Comparison of ENCODE assay signal across 13 cellular contexts in genomic region chr1:20590313-20590777, GRCh38. TPM values are rescaled to one million over a fixed set of nuclear protein-coding genes. Genes with fewer than 3 reads are reported as not detected.
DNase-seq lines count a peak whose midpoint lies in the region; ATAC-seq and TF ChIP-seq lines count a peak whose summit lies in the region.
"Had no signal": no experiment of that assay in that cellular context is flagged by ENCODE, and none has a peak within 500 bp of the region (broad histone marks: within the 10 kb centered on the region; RNA-seq: fewer than 3 reads in every experiment).

No MANE protein-coding gene starts in this region.

- TF ChIP-seq CTCF in esophagus muscularis mucosa (IDR thresholded peaks at IDR 0.05) = no peak
- TF ChIP-seq CTCF in mucosa of descending colon (IDR thresholded peaks at IDR 0.05) = no peak

- no peak for TF ChIP-seq EP300 in esophagus muscularis mucosa (IDR thresholded peaks at IDR 0.05)

- DNase-seq in AG20443 (ENCODE audit: low spot score) = peak; percentile 76
- peak; percentile 22 for DNase-seq in NCI-H82 treated with DMSO at 0.1 percent for 48 hours (lab: John Stamatoyannopoulos, UW; ENCODE audit: unreplicated experiment)
- no peak for DNase-seq in esophagus muscularis mucosa (ENCODE audit: extremely low spot score)
- peak in 1 of 3 donors; percentile 16 for DNase-seq in mucosa of descending colon
- no peak for DNase-seq in SHP77 treated with DMSO at 0.1 percent for 48 hours (lab: John Stamatoyannopoulos, UW)
- no peak for DNase-seq in mucosa of gallbladder (ENCODE audit: low spot score)
- DNase-seq in activated CD4-positive, alpha-beta T cell treated with anti-CD3 and anti-CD28 coated beads, Interleukin-2, amount 50 U/mL, for 48 hours = no peak
- DNase-seq: activated CD4-positive, alpha-beta T cell treated with anti-CD3 and anti-CD28 coated beads for 36 hours; NCI-H526 treated with DMSO at 0.1 percent for 48 hours had no signal

- intact Hi-C loops in esophagus muscularis mucosa (cut with DNase I) = no loop called here
- intact Hi-C loops in mucosa of descending colon (cut with DNase I, micrococcal nuclease) = no loop called here

- no peaks in the 10 kb centered on the region for H3K36me3 ChIP-seq in esophagus muscularis mucosa
- no peaks in the 10 kb centered on the region for H3K36me3 ChIP-seq in mucosa of descending colon (ENCODE audit: low read depth)
- H3K36me3 ChIP-seq: ascending aorta had no signal

- no peak for TF ChIP-seq POLR2A in esophagus muscularis mucosa (IDR thresholded peaks at IDR 0.05; ENCODE audit: low read depth)

- H3K9me3 ChIP-seq in esophagus muscularis mucosa (peaks cover 0 to 3% (median 0%) of the 10 kb centered on the region in 4 donors), mucosa of descending colon (no peaks in the 10 kb centered on the region)
- H3K9me3 ChIP-seq: ascending aorta had no signal

- ATAC-seq in mucosa of descending colon = peak; percentile 44
- no peak for ATAC-seq in HG03378 (IDR thresholded peaks at IDR 0.05; ENCODE audit: unreplicated experiment)
- ATAC-seq: activated CD4-positive, alpha-beta T cell treated with anti-CD3 and anti-CD28 coated beads for 36 hours had no signal

- H3K4me1 ChIP-seq in esophagus muscularis mucosa (peaks cover 0 to 24% (median 12%) of the 10 kb centered on the region in 4 donors), mucosa of descending colon (ENCODE audit: low read depth) (peaks cover 15% of the 10 kb centered on the region)
- H3K4me1 ChIP-seq: ascending aorta had no signal

- H3K4me3 ChIP-seq in esophagus muscularis mucosa (peak overlapping the region in 2 of 4 donors; percentile 41 to 52), mucosa of descending colon (no peak overlapping the region)
- H3K4me3 ChIP-seq: GM12878 had no signal

- 45% methylated on average over 7 of the region's 7 CpGs for whole genome bisulfite sequencing in esophagus muscularis mucosa

- peak overlapping the region; percentile 49 to 69 (median 62) for H3K27ac ChIP-seq in esophagus muscularis mucosa (replicated peaks in 1 of 4)
- H3K27ac ChIP-seq: ascending aorta had no signal

- H3K27me3 ChIP-seq in esophagus muscularis mucosa = peaks cover 0 to 67% (median 14%) of the 10 kb centered on the region in 4 donors
- H3K27me3 ChIP-seq: ascending aorta had no signal

RNA-seq across cellular contexts. Expression of gene CDA, which starts 1.4 kb away (rescaled TPM):
- total RNA-seq in esophagus muscularis mucosa (1 to 10 TPM; 1.7 to 7.5 (median 6.0) TPM), mucosa of descending colon (10 to 100 TPM; 33.9 to 63.8 (median 60.9) TPM), mucosa of gallbladder (1.6 TPM)
- total RNA-seq: activated CD4-positive, alpha-beta T cell treated with anti-CD3 and anti-CD28 coated beads for 36 hours; GM12878 had no signal

RNA-seq across cellular contexts. Expression of gene FAM43B, which starts 38.0 kb away (rescaled TPM):
- 1 to 10 TPM in 3 of 4 donors, not detected in 1; 2.2 to 4.2 (median 3.6) TPM for total RNA-seq in esophagus muscularis mucosa
- under 1 TPM; 0.14 to 0.92 (median 0.43) TPM for total RNA-seq in mucosa of descending colon
- 0.52 TPM for total RNA-seq in mucosa of gallbladder
- total RNA-seq: activated CD4-positive, alpha-beta T cell treated with anti-CD3 and anti-CD28 coated beads for 36 hours; GM12878; pulmonary artery endothelial cell had no signal

RNA-seq across cellular contexts. Expression of gene PINK1, which starts 42.9 kb away (rescaled TPM):
- total RNA-seq in esophagus muscularis mucosa = 100 to 1,000 TPM; 175 to 330 (median 242) TPM
- 100 to 1,000 TPM in 2 of 3 donors, 10 to 100 TPM in 1; 75.4 to 141 (median 111) TPM for total RNA-seq in mucosa of descending colon
- total RNA-seq in mucosa of gallbladder = 72.9 TPM

Comparison
In these comparisons a context has a peak if more than half of its experiments do, and no peak if none do; other contexts are left out.
1. DNase-seq: peak in AG20443 (single experiment) and NCI-H82 treated with DMSO at 0.1 percent for 48 hours (single experiment); none in esophagus muscularis mucosa (single experiment), SHP77 treated with DMSO at 0.1 percent for 48 hours (single experiment), mucosa of gallbladder (single experiment) and activated CD4-positive, alpha-beta T cell treated with anti-CD3 and anti-CD28 coated beads, Interleukin-2, amount 50 U/mL, for 48 hours (0 of 2).
2. RNA of gene CDA, which starts 1.4 kb away (total RNA-seq): 33.9 to 63.8 TPM in mucosa of descending colon; 1.7 to 7.5 TPM in esophagus muscularis mucosa and 1.6 TPM in mucosa of gallbladder (single experiment); every median in the first group is over 4 times any median in the second.